In genomic region chr20:57351042-57351783, GRCh38 we compare ENCODE assay signal across 8 cellular contexts. TPM values are rescaled to one million over a fixed set of nuclear protein-coding genes. Genes with fewer than 3 reads are reported as not detected.
DNase-seq lines count a peak whose midpoint lies in the region; ATAC-seq and TF ChIP-seq lines count a peak whose summit lies in the region.

RAE1 (plus strand) TSS chr20:57351255; CDS start chr20:57354039, 2,784 bp downstream.

- H3K9ac ChIP-seq in DND-41 (ENCODE audit: low read depth, low read length), result peak within 1 kb of the TSS; percentile 91

- peaks cover 30% of the 10 kb centered on the region for H3K36me3 Mint-ChIP-seq in nephron progenitor cell (ENCODE audit: low read depth)
- H3K36me3 Mint-ChIP-seq in stimulated activated naive CD8-positive, alpha-beta T cell treated with anti-CD3 and anti-CD28 coated beads, Interleukin-15, Interleukin-2, amounts not matched to agents 100 ng/mL and 50 ng/mL, for 24 hours (ENCODE audit: low read depth), result peaks cover 38% of the 10 kb centered on the region

- H3K27ac Mint-ChIP-seq in nephron progenitor cell, result peak within 1 kb of the TSS; percentile 66
- peak within 1 kb of the TSS; percentile 89 for H3K27ac Mint-ChIP-seq in stimulated activated naive CD8-positive, alpha-beta T cell treated with anti-CD3 and anti-CD28 coated beads, Interleukin-15, Interleukin-2, amounts not matched to agents 100 ng/mL and 50 ng/mL, for 24 hours

- peaks cover 6% of the 10 kb centered on the region for H3K9me3 Mint-ChIP-seq in nephron progenitor cell
- H3K9me3 Mint-ChIP-seq in stimulated activated naive CD8-positive, alpha-beta T cell treated with anti-CD3 and anti-CD28 coated beads, Interleukin-15, Interleukin-2, amounts not matched to agents 100 ng/mL and 50 ng/mL, for 24 hours, result no peaks in the 10 kb centered on the region

- peaks cover 4% of the 10 kb centered on the region for H3K27me3 Mint-ChIP-seq in nephron progenitor cell (ENCODE audit: low read depth, poor library complexity)
- H3K27me3 Mint-ChIP-seq in stimulated activated naive CD8-positive, alpha-beta T cell treated with anti-CD3 and anti-CD28 coated beads, Interleukin-15, Interleukin-2, amounts not matched to agents 100 ng/mL and 50 ng/mL, for 24 hours, result peaks cover 7% of the 10 kb centered on the region

- DNase-seq in DND-41 (peak; percentile 93), H4 (ENCODE audit: low spot score) (peak; percentile 91), MG63 (peak; percentile 91), SHP77 (lab: John Stamatoyannopoulos, UW) (peak; percentile 90 to 96), fibroblast of the conjunctiva (ENCODE audit: low read depth) (peak; percentile 84), nephron progenitor cell (peak; percentile 93)
- peak; percentile 87 for DNase-seq in activated effector memory CD4-positive, alpha-beta T cell treated with Interleukin-2 at 50 U/mL for 16 hours

- H4K20me1 ChIP-seq in DND-41 (ENCODE audit: insufficient read depth, low read length), result peaks cover 35% of the 10 kb centered on the region

- H3K9me3 ChIP-seq in DND-41 (ENCODE audit: insufficient read depth, low read length, severe bottlenecking), result no peaks in the 10 kb centered on the region
- no peaks in the 10 kb centered on the region for H3K9me3 ChIP-seq in MG63

- ATAC-seq in DND-41 (ENCODE audit: insufficient read depth, low read depth), result peak; percentile 91

- peaks cover 21% of the 10 kb centered on the region for H3K4me1 Mint-ChIP-seq in nephron progenitor cell
- peaks cover 32% of the 10 kb centered on the region for H3K4me1 Mint-ChIP-seq in stimulated activated naive CD8-positive, alpha-beta T cell treated with anti-CD3 and anti-CD28 coated beads, Interleukin-15, Interleukin-2, amounts not matched to agents 100 ng/mL and 50 ng/mL, for 24 hours (ENCODE audit: low read depth)

- H3K4me2 ChIP-seq in DND-41 (ENCODE audit: insufficient read depth, low read length), result peak within 1 kb of the TSS; percentile 96

- H3K27me3 ChIP-seq in DND-41 (ENCODE audit: insufficient read depth, low read length, poor library complexity) (no peaks in the 10 kb centered on the region), MG63 (no peaks in the 10 kb centered on the region)

- H3K27ac ChIP-seq in DND-41 (ENCODE audit: low read length), result peak within 1 kb of the TSS; percentile 85

- peaks cover 25% of the 10 kb centered on the region for H3K4me1 ChIP-seq in DND-41 (ENCODE audit: insufficient read depth, low read length)

- peak within 1 kb of the TSS; percentile 93 for H3K4me3 Mint-ChIP-seq in nephron progenitor cell
- H3K4me3 Mint-ChIP-seq in stimulated activated naive CD8-positive, alpha-beta T cell treated with anti-CD3 and anti-CD28 coated beads, Interleukin-15, Interleukin-2, amounts not matched to agents 100 ng/mL and 50 ng/mL, for 24 hours, result peak within 1 kb of the TSS; percentile 94

- TF ChIP-seq CTCF in DND-41 (IDR thresholded peaks at IDR 0.05; ENCODE audit: borderline replicate concordance, extremely low read depth, low read length, poor library complexity, severe bottlenecking), result no peak
- TF ChIP-seq CTCF in nephron progenitor cell (IDR thresholded peaks at IDR 0.05), result no peak

- H3K36me3 ChIP-seq in DND-41 (ENCODE audit: insufficient read depth, low read length) (peaks cover 16% of the 10 kb centered on the region), MG63 (peaks cover 4% of the 10 kb centered on the region)

- H3K79me2 ChIP-seq in DND-41 (ENCODE audit: insufficient read depth, low read length), result peaks cover 48% of the 10 kb centered on the region

- peak within 1 kb of the TSS; percentile 82 to 89 for H3K4me3 ChIP-seq in DND-41 (ENCODE audit: low read depth in 1 of 2, low read length in 2 of 2)
- H3K4me3 ChIP-seq in MG63, result peak within 1 kb of the TSS; percentile 91

- H2AFZ ChIP-seq in DND-41 (ENCODE audit: low read depth, low read length), result peak within 1 kb of the TSS; percentile 85

RNA-seq across cellular contexts. Expression of gene RAE1, which starts in this region (rescaled TPM):
- 51.1 and 57.1 TPM in 2 replicates for total RNA-seq in H4 (2014; rRNA removed; shearing (Covaris generic))
- 74.3 and 85.5 TPM in 2 replicates for total RNA-seq in MG63 (2014; rRNA removed; shearing (Covaris generic); ENCODE audit: low replicate concordance)

Comparison
In these comparisons a context has a peak if more than half of its experiments do, and no peak if none do; other contexts are left out.
1. Peak in every context shown above with its lines: DNase-seq, ATAC-seq, H3K4me3 ChIP-seq and H3K27ac ChIP-seq.